ENCODE assay signal across 11 cellular contexts in the genomic region with DNA sequence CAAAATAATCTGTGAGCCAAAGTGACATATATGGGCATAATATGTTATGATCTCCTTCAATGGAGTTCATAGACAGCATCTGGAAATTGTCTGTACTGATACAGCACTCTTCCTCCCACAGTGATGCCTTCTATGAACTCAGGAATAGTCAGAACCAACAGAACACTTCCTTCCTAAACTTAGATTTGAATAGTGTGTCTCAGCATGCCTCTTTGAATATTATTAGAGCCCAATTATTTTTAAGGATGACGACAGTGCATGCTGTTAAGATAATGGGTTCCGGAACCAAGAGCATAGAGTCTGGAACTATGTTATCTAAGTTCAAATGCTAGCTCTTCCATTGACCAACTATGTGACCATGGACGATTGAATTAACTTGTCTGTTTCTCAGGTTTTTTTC.
DNase-seq lines count a peak whose midpoint lies in the region; ATAC-seq and TF ChIP-seq lines count a peak whose summit lies in the region.
"Had no signal": no experiment of that assay in that cellular context is flagged by ENCODE, and none has a peak within 500 bp of the region (broad histone marks: within the 10 kb centered on the region; RNA-seq: fewer than 3 reads in every experiment).

No MANE protein-coding gene starts in this region.

- intact Hi-C loops in left ventricle myocardium inferior (cut with micrococcal nuclease): no loop called here
- intact Hi-C loops in left ventricle myocardium superior (cut with micrococcal nuclease): no loop called here
- intact Hi-C loops in right lobe of liver (cut with DNase I): no loop called here

- H3K27ac Mint-ChIP-seq in activated naive CD4-positive, alpha-beta T cell treated with anti-CD3 and anti-CD28 coated beads, Interleukin-2, amount 10 ng/mL, durations not matched to agents 7 days and 5 days: no peak overlapping the region
- H3K27ac Mint-ChIP-seq: CD4-positive, alpha-beta T cell; H9 had no signal

- CTCF ChIA-PET in activated naive CD4-positive, alpha-beta T cell treated with anti-CD3 and anti-CD28 coated beads, Interleukin-2, amount 10 ng/mL, durations not matched to agents 7 days and 5 days (lab: Charles Lee): no interaction called here

- no peaks in the 10 kb centered on the region for H3K9me3 ChIP-seq in left ventricle myocardium inferior (replicated peaks)
- H3K9me3 ChIP-seq in right atrium auricular region: peaks cover 0 to 7% of the 10 kb centered on the region in 2 donors
- H3K9me3 ChIP-seq in right lobe of liver: no peaks in the 10 kb centered on the region

- TF ChIP-seq POLR2A in right lobe of liver (IDR thresholded peaks at IDR 0.05): no peak

- H3K27ac ChIP-seq in left ventricle myocardium inferior (replicated peaks) (peak overlapping the region; percentile 33), right atrium auricular region (peak overlapping the region in 1 of 2 donors; percentile 1), right lobe of liver (no peak overlapping the region)
- H3K27ac ChIP-seq: C4-2B had no signal

- H3K4me3 ChIP-seq in left ventricle myocardium inferior: no peak overlapping the region
- H3K4me3 ChIP-seq in right atrium auricular region: no peak overlapping the region
- no peak overlapping the region for H3K4me3 ChIP-seq in right lobe of liver

- no peak overlapping the region for H3K4me3 Mint-ChIP-seq in activated naive CD4-positive, alpha-beta T cell treated with anti-CD3 and anti-CD28 coated beads, Interleukin-2, amount 10 ng/mL, durations not matched to agents 7 days and 5 days
- H3K4me3 Mint-ChIP-seq: CD4-positive, alpha-beta T cell; H9 had no signal

- H3K36me3 Mint-ChIP-seq in activated naive CD4-positive, alpha-beta T cell treated with anti-CD3 and anti-CD28 coated beads, Interleukin-2, amount 10 ng/mL, durations not matched to agents 7 days and 5 days: no peaks in the 10 kb centered on the region

- peaks cover 10% of the 10 kb centered on the region for H3K4me1 ChIP-seq in left ventricle myocardium inferior
- H3K4me1 ChIP-seq in right atrium auricular region: no peaks in the 10 kb centered on the region
- H3K4me1 ChIP-seq in right lobe of liver: no peaks in the 10 kb centered on the region
- H3K4me1 ChIP-seq: Caco-2 had no signal

- ATAC-seq in left ventricle myocardium superior (peak; percentile 95), right lobe of liver (peak; percentile 50 to 80 (median 61))

- H3K27me3 Mint-ChIP-seq in activated naive CD4-positive, alpha-beta T cell treated with anti-CD3 and anti-CD28 coated beads, Interleukin-2, amount 10 ng/mL, durations not matched to agents 7 days and 5 days: no peaks in the 10 kb centered on the region
- H3K27me3 Mint-ChIP-seq: CD4-positive, alpha-beta T cell had no signal

- peaks cover 6% of the 10 kb centered on the region for H3K9me3 Mint-ChIP-seq in activated naive CD4-positive, alpha-beta T cell treated with anti-CD3 and anti-CD28 coated beads, Interleukin-2, amount 10 ng/mL, durations not matched to agents 7 days and 5 days

- no peaks in the 10 kb centered on the region for H3K4me1 Mint-ChIP-seq in activated naive CD4-positive, alpha-beta T cell treated with anti-CD3 and anti-CD28 coated beads, Interleukin-2, amount 10 ng/mL, durations not matched to agents 7 days and 5 days

- WGBS in right lobe of liver (ENCODE audit: insufficient coverage, low coverage, low lambda C conversion rate, missing lambda C conversion rate): 32% methylated on average over 3 of the region's 3 CpGs

- H3K27me3 ChIP-seq in left ventricle myocardium inferior (ENCODE audit: low read depth): no peaks in the 10 kb centered on the region
- H3K27me3 ChIP-seq in right atrium auricular region: no peaks in the 10 kb centered on the region
- no peaks in the 10 kb centered on the region for H3K27me3 ChIP-seq in right lobe of liver

- no peaks in the 10 kb centered on the region for H3K36me3 ChIP-seq in left ventricle myocardium inferior
- H3K36me3 ChIP-seq in right atrium auricular region: no peaks in the 10 kb centered on the region
- no peaks in the 10 kb centered on the region for H3K36me3 ChIP-seq in right lobe of liver

- no peak for TF ChIP-seq CTCF in left ventricle myocardium inferior (IDR thresholded peaks at IDR 0.05; ENCODE audit: borderline replicate concordance)
- no peak for TF ChIP-seq CTCF in right atrium auricular region (IDR thresholded peaks at IDR 0.05)
- no peak for TF ChIP-seq CTCF in right lobe of liver (IDR thresholded peaks at IDR 0.05)

- DNase-seq in left ventricle myocardium inferior: no peak
- no peak for DNase-seq in right atrium auricular region (ENCODE audit: low spot score)
- DNase-seq in left ventricle myocardium superior: no peak
- DNase-seq in right lobe of liver: no peak
- no peak for DNase-seq in activated naive CD4-positive, alpha-beta T cell treated with anti-CD3 and anti-CD28 coated beads, Interleukin-2, amount 10 ng/mL, durations not matched to agents 7 days and 5 days
- no peak for DNase-seq in MV-4-11 (lab: John Stamatoyannopoulos, UW)
- DNase-seq: AML-193; Caco-2; CD4-positive, alpha-beta T cell; H9 had no signal
